ENCODE assay signal across 13 cellular contexts in genomic region chr20:15759546-15760216, GRCh38.
A peak's percentile ranks its signal among the peaks of the same experiment; 100 is the strongest.
DNase-seq lines count a peak whose midpoint lies in the region; ATAC-seq and TF ChIP-seq lines count a peak whose summit lies in the region.
"Had no signal": no experiment of that assay in that cellular context is flagged by ENCODE, and none has a peak within 500 bp of the region (broad histone marks: within the 10 kb centered on the region; RNA-seq: fewer than 3 reads in every experiment).

No MANE protein-coding gene starts in this region.

- no peaks in the 10 kb centered on the region for H3K36me3 ChIP-seq in trophoblast cell (ENCODE audit: control insufficient read depth in 1 of 2, insufficient read depth in 2 of 2, low read length in 2 of 2)
- H3K36me3 ChIP-seq: esophagus squamous epithelium, pancreas had no signal

- DNase-seq in EH (ENCODE audit: low read depth), result peak; percentile 67
- peak; percentile 20 for DNase-seq in NCI-H69 (lab: John Stamatoyannopoulos, UW)
- DNase-seq in epithelial cell of proximal tubule (ENCODE audit: low read depth), result no peak
- peak in 1 of 2 donors; percentile 3 for DNase-seq in trophoblast cell
- DNase-seq in NCI-H345 (lab: John Stamatoyannopoulos, UW), result no peak
- DNase-seq in naive thymus-derived CD8-positive, alpha-beta T cell, result no peak
- no peak for DNase-seq in SKM-1 (lab: John Stamatoyannopoulos, UW; ENCODE audit: unreplicated experiment)
- DNase-seq: esophagus squamous epithelium, kidney, pancreas had no signal

- no peak overlapping the region for H4K8ac ChIP-seq in trophoblast cell (ENCODE audit: low read depth, low read length)

- peak overlapping the region; percentile 60 for H3K27ac ChIP-seq in trophoblast cell (ENCODE audit: low read depth, low read length)
- H3K27ac ChIP-seq: esophagus squamous epithelium, HL-60, pancreas, testis had no signal

- H2AFZ ChIP-seq in trophoblast cell (ENCODE audit: insufficient read depth, low read length, poor library complexity), result no peak overlapping the region

- H3K9ac ChIP-seq in trophoblast cell (ENCODE audit: low read length), result no peak overlapping the region

- peaks cover 0 to 13% (median 2%) of the 10 kb centered on the region in 9 donors for H3K9me3 Mint-ChIP-seq in naive thymus-derived CD8-positive, alpha-beta T cell

- H3K23ac ChIP-seq in trophoblast cell (ENCODE audit: low read length), result no peak overlapping the region

- no peak overlapping the region for H3K14ac ChIP-seq in trophoblast cell (ENCODE audit: low read length)

- WGBS in trophoblast cell (ENCODE audit: extremely low coverage, insufficient coverage, insufficient read length), result no CpG with 5 or more reads among the region's 12 CpGs

- POLR2A ChIA-PET in naive thymus-derived CD8-positive, alpha-beta T cell (lab: Charles Lee), result no interaction called here

- peak overlapping the region; percentile 14 for H3K4me3 ChIP-seq in epithelial cell of proximal tubule (ENCODE audit: low read depth, low read length)
- no peak overlapping the region for H3K4me3 ChIP-seq in trophoblast cell (ENCODE audit: low read depth, low read length)
- H3K4me3 ChIP-seq: esophagus squamous epithelium, pancreas, testis had no signal

- no peak overlapping the region for H2BK5ac ChIP-seq in trophoblast cell (ENCODE audit: low read depth, low read length, poor library complexity)

- peaks cover 0 to 16% (median 0%) of the 10 kb centered on the region in 4 donors for H3K4me1 Mint-ChIP-seq in naive thymus-derived CD8-positive, alpha-beta T cell

- H3K9me3 ChIP-seq in trophoblast cell (ENCODE audit: insufficient read depth, low read depth, low read length), result no peaks in the 10 kb centered on the region
- H3K9me3 ChIP-seq: esophagus squamous epithelium, pancreas, testis had no signal

- TF ChIP-seq CTCF in epithelial cell of proximal tubule (conservative IDR thresholded peaks at IDR 0.05; ENCODE audit: low read depth, low read length), result no peak

- no peaks in the 10 kb centered on the region for H3K27me3 Mint-ChIP-seq in naive thymus-derived CD8-positive, alpha-beta T cell

- H3K79me1 ChIP-seq in trophoblast cell (ENCODE audit: low read length), result no peaks in the 10 kb centered on the region

- no peak overlapping the region for H2BK12ac ChIP-seq in trophoblast cell (ENCODE audit: low read length)

- no peak overlapping the region for H3K4ac ChIP-seq in trophoblast cell (ENCODE audit: low read depth, low read length)

- H4K12ac ChIP-seq in trophoblast cell (ENCODE audit: low read depth, low read length), result no peak overlapping the region

- H4K91ac ChIP-seq in trophoblast cell (ENCODE audit: low read depth, low read length), result peak overlapping the region; percentile 31

- peaks cover 7 to 8% of the 10 kb centered on the region in 2 experiments for H3K4me1 ChIP-seq in trophoblast cell (ENCODE audit: control insufficient read depth in 1 of 2, insufficient read depth in 2 of 2, low read length in 2 of 2)
- H3K4me1 ChIP-seq: esophagus squamous epithelium, pancreas, testis had no signal

- no peaks in the 10 kb centered on the region for H3K36me3 Mint-ChIP-seq in naive thymus-derived CD8-positive, alpha-beta T cell

- no peak overlapping the region for H2BK120ac ChIP-seq in trophoblast cell (ENCODE audit: insufficient read depth, low read length, poor library complexity)

- H2AK5ac ChIP-seq in trophoblast cell (ENCODE audit: low read length), result no peak overlapping the region

- no peaks in the 10 kb centered on the region for H3K79me2 ChIP-seq in trophoblast cell (ENCODE audit: control insufficient read depth, insufficient read depth, low read length, poor library complexity)

- H3K4me2 ChIP-seq in trophoblast cell (ENCODE audit: low read length), result peak overlapping the region; percentile 20

- H3K4me3 Mint-ChIP-seq in naive thymus-derived CD8-positive, alpha-beta T cell, result no peak overlapping the region

- H3K27ac Mint-ChIP-seq in naive thymus-derived CD8-positive, alpha-beta T cell, result no peak overlapping the region

- H3K18ac ChIP-seq in trophoblast cell (ENCODE audit: low read length), result no peak overlapping the region

- H3K27me3 ChIP-seq in trophoblast cell (ENCODE audit: insufficient read depth, low read length), result no peaks in the 10 kb centered on the region
- H3K27me3 ChIP-seq: esophagus squamous epithelium, pancreas, testis had no signal

- no peak for ATAC-seq in naive thymus-derived CD8-positive, alpha-beta T cell
- no peak for ATAC-seq in HG03196 (IDR thresholded peaks at IDR 0.05; ENCODE audit: unreplicated experiment)

Comparison
In these comparisons a context has a peak if more than half of its experiments do, and no peak if none do; other contexts are left out.
1. DNase-seq: peak in EH (single experiment) and NCI-H69 (single experiment); none in epithelial cell of proximal tubule (single experiment), NCI-H345 (single experiment), naive thymus-derived CD8-positive, alpha-beta T cell (0 of 10) and SKM-1 (single experiment).